In the genomic region with DNA sequence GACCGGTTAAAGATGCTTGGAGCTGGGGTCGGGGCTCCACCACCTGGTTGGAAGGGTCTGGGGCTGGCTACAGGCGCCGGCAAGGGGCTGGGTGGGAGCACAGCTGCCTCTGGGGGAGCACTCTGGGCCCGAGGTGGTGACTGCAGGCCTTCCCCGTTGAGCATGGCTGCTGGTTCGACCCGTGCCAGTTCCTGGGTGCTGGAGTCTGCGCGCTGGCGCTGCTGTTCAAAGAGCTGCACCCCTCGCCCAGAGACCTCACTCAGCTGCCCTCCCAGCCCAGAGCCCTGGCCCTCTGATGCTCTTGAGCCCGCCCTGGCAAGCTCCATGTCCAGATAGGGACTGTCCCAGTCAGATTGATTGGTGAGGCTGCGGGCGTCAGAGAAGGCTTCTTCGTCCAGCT, we compare ENCODE assay signal across 12 cellular contexts. TPM values are rescaled to one million over a fixed set of nuclear protein-coding genes. Genes with fewer than 3 reads are reported as not detected.
DNase-seq lines count a peak whose midpoint lies in the region; ATAC-seq and TF ChIP-seq lines count a peak whose summit lies in the region.
"Had no signal": no experiment of that assay in that cellular context is flagged by ENCODE, and none has a peak within 500 bp of the region (broad histone marks: within the 10 kb centered on the region; RNA-seq: fewer than 3 reads in every experiment).

No MANE protein-coding gene starts in this region.

- peaks cover 33% of the 10 kb centered on the region for H3K4me1 ChIP-seq in mucosa of stomach (ENCODE audit: control insufficient read depth, insufficient read depth, low read length)
- H3K4me1 ChIP-seq in tibial nerve = peaks cover 0 to 34% (median 11%) of the 10 kb centered on the region in 4 donors

- H3K9ac ChIP-seq in mucosa of stomach (ENCODE audit: low read length) = peak overlapping the region; percentile 78

- TF ChIP-seq POLR2A in tibial nerve (IDR thresholded peaks at IDR 0.05) = no peak

- H3K27me3 Mint-ChIP-seq in activated CD4-positive, alpha-beta T cell treated with anti-CD3 and anti-CD28 coated beads, Interleukin-2, amount 10 ng/mL, durations not matched to agents 7 days and 5 days = peaks cover 3% of the 10 kb centered on the region

- no peaks in the 10 kb centered on the region for H3K9me3 ChIP-seq in mucosa of stomach (ENCODE audit: control insufficient read depth, low read length)
- no peaks in the 10 kb centered on the region for H3K9me3 ChIP-seq in tibial nerve

- 46 to 62% methylated on average over 9 to 14 of the region's 16 CpGs for WGBS in tibial nerve, 2 donors

- peaks cover 2% of the 10 kb centered on the region for H3K27me3 ChIP-seq in mucosa of stomach (ENCODE audit: control insufficient read depth, insufficient read depth, low read length)
- H3K27me3 ChIP-seq in tibial nerve = no peaks in the 10 kb centered on the region

- TF ChIP-seq EP300 in tibial nerve (IDR thresholded peaks at IDR 0.05) = no peak

- H3K36me3 Mint-ChIP-seq in activated CD4-positive, alpha-beta T cell treated with anti-CD3 and anti-CD28 coated beads, Interleukin-2, amount 10 ng/mL, durations not matched to agents 7 days and 5 days (ENCODE audit: low read depth) = no peaks in the 10 kb centered on the region
- no peaks in the 10 kb centered on the region for H3K36me3 Mint-ChIP-seq in stimulated activated effector memory CD8-positive, alpha-beta T cell treated with anti-CD3 and anti-CD28 coated beads, Interleukin-12 subunit alpha, Interleukin-12 subunit beta, amount 100 ng/mL, for 72 hours

- DNase-seq in activated CD4-positive, alpha-beta T cell treated with anti-CD3 and anti-CD28 coated beads, Interleukin-2, amount 10 ng/mL, durations not matched to agents 7 days and 5 days = no peak
- no peak for DNase-seq in activated CD4-positive, alpha-beta T cell treated with anti-CD3 and anti-CD28 coated beads, Interleukin-2, amount 50 U/mL, for 4 hours
- DNase-seq in epithelial cell of esophagus (ENCODE audit: low read depth) (no peak), tibial nerve (ENCODE audit: low spot score in 2 of 2) (no peak), NOMO-1 (lab: John Stamatoyannopoulos, UW; ENCODE audit: unreplicated experiment in 2 of 2) (no peak)
- DNase-seq in stimulated activated effector memory CD8-positive, alpha-beta T cell treated with anti-CD3 and anti-CD28 coated beads, Interleukin-12 subunit alpha, Interleukin-12 subunit beta, amount 100 ng/mL, for 72 hours (ENCODE audit: low spot score in 2 of 2) = no peak
- DNase-seq: central memory CD4-positive, alpha-beta T cell; KBM-7; SW 1271 had no signal

- CTCF ChIA-PET in activated CD4-positive, alpha-beta T cell treated with anti-CD3 and anti-CD28 coated beads, Interleukin-2, amount 10 ng/mL, durations not matched to agents 7 days and 5 days (lab: Charles Lee) = interaction anchor here (0.7 to 1.8 kb wide), 5 partner anchors 10 to 583 kb away, joined by 3 to 11 read pairs (median 3); no protein-coding TSS in a partner anchor

- peak overlapping the region in 2 of 4 donors; percentile 66 for H3K27ac ChIP-seq in tibial nerve

- POLR2A ChIA-PET in activated CD4-positive, alpha-beta T cell treated with anti-CD3 and anti-CD28 coated beads, Interleukin-2, amount 10 ng/mL, durations not matched to agents 7 days and 5 days (lab: Charles Lee) = no interaction called here

- H3K36me3 ChIP-seq in mucosa of stomach (ENCODE audit: control insufficient read depth, insufficient read depth, low read length) (no peaks in the 10 kb centered on the region), tibial nerve (no peaks in the 10 kb centered on the region)

- H3K4me3 ChIP-seq in epithelial cell of esophagus (ENCODE audit: low read length) = peak overlapping the region; percentile 57
- H3K4me3 ChIP-seq in mucosa of stomach (ENCODE audit: low read length) = peak overlapping the region; percentile 67
- peak overlapping the region; percentile 65 to 73 (median 70) for H3K4me3 ChIP-seq in tibial nerve

- no peaks in the 10 kb centered on the region for H3K9me3 Mint-ChIP-seq in activated CD4-positive, alpha-beta T cell treated with anti-CD3 and anti-CD28 coated beads, Interleukin-2, amount 10 ng/mL, durations not matched to agents 7 days and 5 days
- H3K9me3 Mint-ChIP-seq in stimulated activated effector memory CD8-positive, alpha-beta T cell treated with anti-CD3 and anti-CD28 coated beads, Interleukin-12 subunit alpha, Interleukin-12 subunit beta, amount 100 ng/mL, for 72 hours = no peaks in the 10 kb centered on the region

- peaks cover 22% of the 10 kb centered on the region for H3K4me1 Mint-ChIP-seq in activated CD4-positive, alpha-beta T cell treated with anti-CD3 and anti-CD28 coated beads, Interleukin-2, amount 10 ng/mL, durations not matched to agents 7 days and 5 days
- H3K4me1 Mint-ChIP-seq in stimulated activated effector memory CD8-positive, alpha-beta T cell treated with anti-CD3 and anti-CD28 coated beads, Interleukin-12 subunit alpha, Interleukin-12 subunit beta, amount 100 ng/mL, for 72 hours = peaks cover 28% of the 10 kb centered on the region

- no peak for TF ChIP-seq CTCF in epithelial cell of esophagus (IDR thresholded peaks at IDR 0.05; ENCODE audit: insufficient read depth, low read depth, low read length, missing control alignments)
- TF ChIP-seq CTCF in tibial nerve (IDR thresholded peaks at IDR 0.05) = no peak

- no peak overlapping the region for H3K27ac Mint-ChIP-seq in activated CD4-positive, alpha-beta T cell treated with anti-CD3 and anti-CD28 coated beads, Interleukin-2, amount 10 ng/mL, durations not matched to agents 7 days and 5 days
- no peak overlapping the region for H3K27ac Mint-ChIP-seq in stimulated activated effector memory CD8-positive, alpha-beta T cell treated with anti-CD3 and anti-CD28 coated beads, Interleukin-12 subunit alpha, Interleukin-12 subunit beta, amount 100 ng/mL, for 72 hours

- H3K4me3 Mint-ChIP-seq in activated CD4-positive, alpha-beta T cell treated with anti-CD3 and anti-CD28 coated beads, Interleukin-2, amount 10 ng/mL, durations not matched to agents 7 days and 5 days = peak overlapping the region; percentile 57
- no peak overlapping the region for H3K4me3 Mint-ChIP-seq in stimulated activated effector memory CD8-positive, alpha-beta T cell treated with anti-CD3 and anti-CD28 coated beads, Interleukin-12 subunit alpha, Interleukin-12 subunit beta, amount 100 ng/mL, for 72 hours

- no peak for ATAC-seq in GM18873 (IDR thresholded peaks at IDR 0.05; ENCODE audit: low FRiP score, unreplicated experiment)
- ATAC-seq in stimulated activated effector memory CD8-positive, alpha-beta T cell treated with anti-CD3 and anti-CD28 coated beads, Interleukin-12 subunit alpha, Interleukin-12 subunit beta, amount 100 ng/mL, for 72 hours = no peak

RNA-seq across cellular contexts. Expression of a gene that starts 7.0 kb away (rescaled TPM):
- total RNA-seq in activated CD4-positive, alpha-beta T cell treated with anti-CD3 and anti-CD28 coated beads, Interleukin-2, amount 10 ng/mL, durations not matched to agents 7 days and 5 days = not detected
- total RNA-seq in tibial nerve = 1 to 10 TPM in 2 of 4 donors, under 1 TPM in 2; 0.42 to 3.9 (median 1.4) TPM

RNA-seq across cellular contexts. Expression of a gene that starts 7.6 kb away (rescaled TPM):
- total RNA-seq in activated CD4-positive, alpha-beta T cell treated with anti-CD3 and anti-CD28 coated beads, Interleukin-2, amount 10 ng/mL, durations not matched to agents 7 days and 5 days = not detected
- not detected for total RNA-seq in tibial nerve
- total RNA-seq: renal cortical epithelial cell had no signal

RNA-seq across cellular contexts. Expression of a gene that starts 49.7 kb away (rescaled TPM):
- total RNA-seq in activated CD4-positive, alpha-beta T cell treated with anti-CD3 and anti-CD28 coated beads, Interleukin-2, amount 10 ng/mL, durations not matched to agents 7 days and 5 days = 10 to 100 TPM in 1 of 2 experiments, 1 to 10 TPM in 1; 8.9 to 10.2 TPM
- total RNA-seq in tibial nerve = 10 to 100 TPM in 1 of 4 donors, 1 to 10 TPM in 3; 7.8 to 13.8 (median 8.8) TPM

RNA-seq across cellular contexts. Expression of a gene that starts 57.1 kb away (rescaled TPM):
- 1 to 10 TPM; 2.6 to 2.7 TPM for total RNA-seq in activated CD4-positive, alpha-beta T cell treated with anti-CD3 and anti-CD28 coated beads, Interleukin-2, amount 10 ng/mL, durations not matched to agents 7 days and 5 days
- 100 to 1,000 TPM in 3 of 4 donors, 10 to 100 TPM in 1; 96.6 to 172 (median 125) TPM for total RNA-seq in tibial nerve
